Comparison of ENCODE assay signal across 9 cellular contexts in genomic region chr22:30265851-30266444, GRCh38. TPM values are rescaled to one million over a fixed set of nuclear protein-coding genes. Genes with fewer than 3 reads are reported as not detected.
DNase-seq lines count a peak whose midpoint lies in the region; ATAC-seq and TF ChIP-seq lines count a peak whose summit lies in the region.
"Had no signal": no experiment of that assay in that cellular context is flagged by ENCODE, and none has a peak within 500 bp of the region (broad histone marks: within the 10 kb centered on the region; RNA-seq: fewer than 3 reads in every experiment).

No MANE protein-coding gene starts in this region.

- peak overlapping the region; percentile 61 to 68 (median 66) for H3K27ac ChIP-seq in transverse colon

- H3K9me3 Mint-ChIP-seq in activated naive CD8-positive, alpha-beta T cell (ENCODE audit: low read depth) = no peaks in the 10 kb centered on the region
- H3K9me3 Mint-ChIP-seq in natural killer cell treated with Interleukin-12 subunit alpha and Interleukin-12 subunit beta and Interleukin-15 and Interleukin-18, amount 100 ng/mL, for 72 hours = no peaks in the 10 kb centered on the region

- TF ChIP-seq CTCF in transverse colon (IDR thresholded peaks at IDR 0.05) = no peak

- H3K4me3 Mint-ChIP-seq in activated naive CD8-positive, alpha-beta T cell = peak overlapping the region; percentile 95
- H3K4me3 Mint-ChIP-seq in natural killer cell treated with Interleukin-12 subunit alpha and Interleukin-12 subunit beta and Interleukin-15 and Interleukin-18, amount 100 ng/mL, for 72 hours = peak overlapping the region; percentile 91

- no peaks in the 10 kb centered on the region for H3K36me3 Mint-ChIP-seq in activated naive CD8-positive, alpha-beta T cell
- H3K36me3 Mint-ChIP-seq in natural killer cell treated with Interleukin-12 subunit alpha and Interleukin-12 subunit beta and Interleukin-15 and Interleukin-18, amount 100 ng/mL, for 72 hours = no peaks in the 10 kb centered on the region

- intact Hi-C loops in transverse colon (cut with DNase I; ENCODE audit: low total_unique reads) = loop anchor here (10.0 kb wide), 1 partner anchor 89 kb away; the partner anchor contains the start of genes CCDC157 and SF3A1

- no peaks in the 10 kb centered on the region for H3K27me3 Mint-ChIP-seq in activated naive CD8-positive, alpha-beta T cell
- H3K27me3 Mint-ChIP-seq in natural killer cell treated with Interleukin-12 subunit alpha and Interleukin-12 subunit beta and Interleukin-15 and Interleukin-18, amount 100 ng/mL, for 72 hours = no peaks in the 10 kb centered on the region

- peaks cover 0 to 13% (median 0%) of the 10 kb centered on the region in 4 donors for H3K4me1 ChIP-seq in transverse colon

- ATAC-seq in GM18499 (IDR thresholded peaks at IDR 0.05; ENCODE audit: insufficient read depth, unreplicated experiment) (peak; percentile 43), HG02852 (IDR thresholded peaks at IDR 0.05; ENCODE audit: unreplicated experiment) (peak; percentile 75)
- peak; percentile 82 to 84 for ATAC-seq in natural killer cell treated with Interleukin-12 subunit alpha and Interleukin-12 subunit beta and Interleukin-15 and Interleukin-18, amount 100 ng/mL, for 72 hours

- no peaks in the 10 kb centered on the region for H3K27me3 ChIP-seq in transverse colon

- H3K4me3 ChIP-seq in transverse colon = peak overlapping the region in 3 of 4 donors; percentile 11 to 38 (median 22)

- H3K4me1 Mint-ChIP-seq in activated naive CD8-positive, alpha-beta T cell (ENCODE audit: low read depth) = peaks cover 30% of the 10 kb centered on the region
- H3K4me1 Mint-ChIP-seq in natural killer cell treated with Interleukin-12 subunit alpha and Interleukin-12 subunit beta and Interleukin-15 and Interleukin-18, amount 100 ng/mL, for 72 hours (ENCODE audit: low read depth in 2 of 2) = peaks cover 31 to 42% of the 10 kb centered on the region in 2 donors

- in situ Hi-C loops in transverse colon (cut with MboI; ENCODE audit: low pct_ligation_motif_present in 1 of 4, low pct_unique_long_range_greater_than_20kb in 1 of 4, low sequenced_read_pairs in 3 of 4) = loop anchor here in 3 of 4 donors (10.0 kb wide), 3 partner anchors 119 to 161 kb away; partner anchors contain the start of genes RNF215 (in 1 of the 3) and SEC14L2 (in 1 of the 3)

- TF ChIP-seq POLR2A in transverse colon (IDR thresholded peaks at IDR 0.05) = peak; percentile 29

- DNase-seq in T follicular helper cell (ENCODE audit: low read depth) = peak; percentile 73
- peak; percentile 91 for DNase-seq in natural killer cell treated with Interleukin-12 subunit alpha and Interleukin-12 subunit beta and Interleukin-15 and Interleukin-18, amount 100 ng/mL, for 72 hours (ENCODE audit: low spot score)
- peak; percentile 73 for DNase-seq in transverse colon
- no peak for DNase-seq in NCI-H146 (lab: John Stamatoyannopoulos, UW)
- DNase-seq in D341Med (ENCODE audit: low spot score) = no peak

- no peaks in the 10 kb centered on the region for H3K9me3 ChIP-seq in transverse colon

- no peaks in the 10 kb centered on the region for H3K36me3 ChIP-seq in transverse colon

- no peak for TF ChIP-seq EP300 in transverse colon (IDR thresholded peaks at IDR 0.05; ENCODE audit: low read depth)

- WGBS in transverse colon (ENCODE audit: low coverage in 1 of 2), 2 donors = 71% methylated on average over 20 of the region's 24 CpGs; no CpG with 5 or more reads in 1 of the 2 donors

- peak overlapping the region; percentile 100 for H3K27ac Mint-ChIP-seq in activated naive CD8-positive, alpha-beta T cell
- H3K27ac Mint-ChIP-seq in natural killer cell treated with Interleukin-12 subunit alpha and Interleukin-12 subunit beta and Interleukin-15 and Interleukin-18, amount 100 ng/mL, for 72 hours = peak overlapping the region; percentile 94 to 97

RNA-seq across cellular contexts. Expression of gene OSM, which starts 0.7 kb away (rescaled TPM):
- 10 to 100 TPM; 15.5 to 38.7 TPM for total RNA-seq in natural killer cell treated with Interleukin-12 subunit alpha and Interleukin-12 subunit beta and Interleukin-15 and Interleukin-18, amount 100 ng/mL, for 72 hours
- not detected for total RNA-seq in transverse colon
- total RNA-seq: kidney epithelial cell had no signal

RNA-seq across cellular contexts. Expression of gene LIF, which starts 19.4 kb away (rescaled TPM):
- total RNA-seq in natural killer cell treated with Interleukin-12 subunit alpha and Interleukin-12 subunit beta and Interleukin-15 and Interleukin-18, amount 100 ng/mL, for 72 hours = 100 to 1,000 TPM in 1 of 2 donors, 10 to 100 TPM in 1; 63.3 to 125 TPM
- total RNA-seq in transverse colon = 1 to 10 TPM; 4.0 to 5.2 (median 4.4) TPM

RNA-seq across cellular contexts. Expression of gene CASTOR1, which starts 23.4 kb away (rescaled TPM):
- 1 to 10 TPM; 4.0 to 4.4 TPM for total RNA-seq in natural killer cell treated with Interleukin-12 subunit alpha and Interleukin-12 subunit beta and Interleukin-15 and Interleukin-18, amount 100 ng/mL, for 72 hours
- 1 to 10 TPM in 2 of 4 donors, not detected in 2; 5.6 to 6.8 TPM for total RNA-seq in transverse colon

Comparison
In these comparisons a context has a peak if more than half of its experiments do, and no peak if none do; other contexts are left out.
1. DNase-seq: peak in T follicular helper cell (single experiment), natural killer cell treated with Interleukin-12 subunit alpha and Interleukin-12 subunit beta and Interleukin-15 and Interleukin-18, amount 100 ng/mL, for 72 hours (single experiment) and transverse colon (single experiment); none in NCI-H146 (single experiment) and D341Med (single experiment).
2. RNA of gene OSM, which starts 0.7 kb away (total RNA-seq): 15.5 to 38.7 TPM in natural killer cell treated with Interleukin-12 subunit alpha and Interleukin-12 subunit beta and Interleukin-15 and Interleukin-18, amount 100 ng/mL, for 72 hours; not detected in transverse colon; every median in the first group is over 10 times any median in the second.
3. RNA of gene LIF, which starts 19.4 kb away (total RNA-seq): 63.3 to 125 TPM in natural killer cell treated with Interleukin-12 subunit alpha and Interleukin-12 subunit beta and Interleukin-15 and Interleukin-18, amount 100 ng/mL, for 72 hours; 4.0 to 5.2 TPM in transverse colon; every median in the first group is over 10 times any median in the second.
4. Peak in every context shown above with its lines, with median percentiles within 50 percentile points of each other: ATAC-seq.